In genomic region chr17:7711356-7711755, GRCh38 we compare ENCODE assay signal across 1 cellular context.
TF ChIP-seq lines count a peak whose summit lies in the region.

No MANE protein-coding gene starts in this region.

TF ChIP-seq in GM12878, 131 proteins besides CTCF, POLR2A, EP300 and RAD21:
- no peak for TF ChIP-seq CEBPZ (IDR thresholded peaks at IDR 0.05; ENCODE audit: low read depth, low read length)
- no peak for TF ChIP-seq POLR2AphosphoS2 (IDR thresholded peaks at IDR 0.05; ENCODE audit: low read depth, low read length)
- no peak for TF ChIP-seq POLR2AphosphoS5 (IDR thresholded peaks at IDR 0.05; ENCODE audit: low read length)
- TF ChIP-seq NR2C2 (IDR thresholded peaks at IDR 0.05; ENCODE audit: borderline replicate concordance, control insufficient read depth, insufficient read length, low read depth), result no peak
- TF ChIP-seq JUND (IDR thresholded peaks at IDR 0.05; ENCODE audit: low read depth, low read length), result no peak
- TF ChIP-seq NFXL1 (IDR thresholded peaks at IDR 0.05; ENCODE audit: borderline replicate concordance), result no peak
- TF ChIP-seq RELA (IDR thresholded peaks at IDR 0.05; ENCODE audit: borderline replicate concordance, partially characterized antibody), result no peak
